ENCODE assay signal across 9 cellular contexts in genomic region chr20:15162061-15162740, GRCh38.
DNase-seq lines count a peak whose midpoint lies in the region; ATAC-seq lines count a peak whose summit lies in the region.
"Had no signal": no experiment of that assay in that cellular context is flagged by ENCODE, and none has a peak within 500 bp of the region (broad histone marks: within the 10 kb centered on the region; RNA-seq: fewer than 3 reads in every experiment).

No MANE protein-coding gene starts in this region.

- no peaks in the 10 kb centered on the region for H3K79me2 ChIP-seq in ACC112 (ENCODE audit: control insufficient read depth, insufficient read depth, low read length, unreplicated experiment)

- peak overlapping the region; percentile 69 for H3K4me3 ChIP-seq in ACC112 (ENCODE audit: low read depth, low read length)

- H3K9me3 Mint-ChIP-seq in dendritic cell treated with granulocyte-macrophage colony-stimulating factor and Interleukin-4, amounts not matched to agents 40 ng/mL and 50 ng/mL, for 4 days, result no peaks in the 10 kb centered on the region

- H2AFZ ChIP-seq in ACC112 (ENCODE audit: low read length, unreplicated experiment), result peak overlapping the region; percentile 19

- H3K27me3 Mint-ChIP-seq in dendritic cell treated with granulocyte-macrophage colony-stimulating factor and Interleukin-4, amounts not matched to agents 40 ng/mL and 50 ng/mL, for 4 days, result no peaks in the 10 kb centered on the region

- no peak overlapping the region for H3K27ac ChIP-seq in ACC112 (ENCODE audit: low read depth, low read length)

- H3K27ac Mint-ChIP-seq in dendritic cell treated with granulocyte-macrophage colony-stimulating factor and Interleukin-4, amounts not matched to agents 40 ng/mL and 50 ng/mL, for 4 days, result peak overlapping the region; percentile 32

- H3K36me3 Mint-ChIP-seq in dendritic cell treated with granulocyte-macrophage colony-stimulating factor and Interleukin-4, amounts not matched to agents 40 ng/mL and 50 ng/mL, for 4 days (ENCODE audit: low read depth), result no peaks in the 10 kb centered on the region

- peak; percentile 70 for ATAC-seq in GM19035 (IDR thresholded peaks at IDR 0.05; ENCODE audit: unreplicated experiment)
- ATAC-seq in HG03439 (IDR thresholded peaks at IDR 0.05; ENCODE audit: unreplicated experiment), result peak; percentile 61
- no peak for ATAC-seq in GM18520 (IDR thresholded peaks at IDR 0.05; ENCODE audit: unreplicated experiment)
- no peak for ATAC-seq in HG02970 (IDR thresholded peaks at IDR 0.05; ENCODE audit: low FRiP score, unreplicated experiment)

- DNase-seq in GM19240 (ENCODE audit: insufficient read length, low spot score) (no peak), GDM1 (lab: John Stamatoyannopoulos, UW) (no peak)
- DNase-seq: DMS79 had no signal

- H3K4me1 Mint-ChIP-seq in dendritic cell treated with granulocyte-macrophage colony-stimulating factor and Interleukin-4, amounts not matched to agents 40 ng/mL and 50 ng/mL, for 4 days (ENCODE audit: low read depth), result peaks cover 6% of the 10 kb centered on the region

- H3K36me3 ChIP-seq in ACC112 (ENCODE audit: insufficient read depth, low read length), result no peaks in the 10 kb centered on the region

- no peaks in the 10 kb centered on the region for H3K27me3 ChIP-seq in ACC112 (ENCODE audit: insufficient read depth, low read length)

- intact Hi-C loops in dendritic cell treated with granulocyte-macrophage colony-stimulating factor and Interleukin-4, amounts not matched to agents 40 ng/mL and 50 ng/mL, for 4 days (cut with micrococcal nuclease), result no loop called here

- peak overlapping the region; percentile 20 for H3K4me3 Mint-ChIP-seq in dendritic cell treated with granulocyte-macrophage colony-stimulating factor and Interleukin-4, amounts not matched to agents 40 ng/mL and 50 ng/mL, for 4 days

- H3K4me1 ChIP-seq in ACC112 (ENCODE audit: control insufficient read depth, insufficient read depth, low read length, unreplicated experiment), result no peaks in the 10 kb centered on the region

Comparison
In these comparisons a context has a peak if more than half of its experiments do, and no peak if none do; other contexts are left out.
1. ATAC-seq: peak in GM19035 (single experiment) and HG03439 (single experiment); none in GM18520 (single experiment) and HG02970 (single experiment).